ENCODE assay signal across 2 cellular contexts in the genomic region with DNA sequence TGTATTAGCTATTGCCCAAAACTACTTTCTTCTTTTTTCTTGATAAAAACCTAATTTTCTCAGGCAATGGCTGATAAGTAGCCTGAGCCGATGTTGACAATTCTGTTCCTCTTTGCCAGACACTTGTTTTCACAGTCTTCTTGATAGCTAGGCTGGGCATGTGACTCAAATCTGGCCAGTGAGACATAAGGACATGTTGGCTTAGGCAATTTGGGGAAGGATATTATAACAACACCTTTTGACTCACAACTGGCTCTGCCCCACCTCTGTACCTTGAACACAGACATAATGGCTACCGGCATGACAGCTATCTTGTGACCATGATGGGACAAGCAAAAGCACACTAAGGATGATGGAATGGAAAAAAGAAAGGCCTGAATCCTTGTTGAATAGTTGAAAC.
TF ChIP-seq lines count a peak whose summit lies in the region.

No MANE protein-coding gene starts in this region.

TF ChIP-seq in HEK293, 187 proteins besides CTCF, POLR2A, EP300 and RAD21:
- TF ChIP-seq ZNF121 (tag by site-specific recombination; IDR thresholded peaks at IDR 0.05) = no peak
- TF ChIP-seq, protein P1, sequence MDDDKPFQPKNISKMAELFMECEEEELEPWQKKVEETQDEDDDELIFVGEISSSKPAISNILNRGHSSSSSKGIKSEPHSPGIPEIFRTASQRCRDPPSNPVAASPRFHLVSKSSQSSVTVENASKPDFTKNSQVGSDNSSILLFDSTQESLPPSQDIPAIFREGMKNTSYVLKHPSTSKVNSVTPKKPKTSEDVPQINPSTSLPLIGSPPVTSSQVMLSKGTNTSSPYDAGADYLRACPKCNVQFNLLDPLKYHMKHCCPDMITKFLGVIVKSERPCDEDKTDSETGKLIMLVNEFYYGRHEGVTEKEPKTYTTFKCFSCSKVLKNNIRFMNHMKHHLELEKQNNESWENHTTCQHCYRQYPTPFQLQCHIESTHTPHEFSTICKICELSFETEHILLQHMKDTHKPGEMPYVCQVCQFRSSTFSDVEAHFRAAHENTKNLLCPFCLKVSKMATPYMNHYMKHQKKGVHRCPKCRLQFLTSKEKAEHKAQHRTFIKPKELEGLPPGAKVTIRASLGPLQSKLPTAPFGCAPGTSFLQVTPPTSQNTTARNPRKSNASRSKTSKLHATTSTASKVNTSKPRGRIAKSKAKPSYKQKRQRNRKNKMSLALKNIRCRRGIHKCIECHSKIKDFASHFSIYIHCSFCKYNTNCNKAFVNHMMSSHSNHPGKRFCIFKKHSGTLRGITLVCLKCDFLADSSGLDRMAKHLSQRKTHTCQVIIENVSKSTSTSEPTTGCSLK (tag by site-specific recombination; IDR thresholded peaks at IDR 0.05) = no peak
- TF ChIP-seq ZNF585B (tag by site-specific recombination; IDR thresholded peaks at IDR 0.05) = peak; percentile 38; the same call in 1 of the 2 replicates
TF ChIP-seq in HEK293: peak in this region for 1.

TF ChIP-seq in GM12878, 131 proteins besides CTCF, POLR2A, EP300 and RAD21:
- TF ChIP-seq, protein P2, sequence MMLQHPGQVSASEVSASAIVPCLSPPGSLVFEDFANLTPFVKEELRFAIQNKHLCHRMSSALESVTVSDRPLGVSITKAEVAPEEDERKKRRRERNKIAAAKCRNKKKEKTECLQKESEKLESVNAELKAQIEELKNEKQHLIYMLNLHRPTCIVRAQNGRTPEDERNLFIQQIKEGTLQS (IDR thresholded peaks at IDR 0.05; ENCODE audit: borderline replicate concordance, extremely low read depth, low read depth, low read length) = no peak
- TF ChIP-seq ZNF217 (IDR thresholded peaks at IDR 0.05) (no peak), MYC (IDR thresholded peaks at IDR 0.05; ENCODE audit: insufficient read depth, insufficient read length, insufficient replicate concordance, low read length, severe bottlenecking) (no peak), NR2F1 (conservative IDR thresholded peaks at IDR 0.05) (no peak), PML (IDR thresholded peaks at IDR 0.05; ENCODE audit: low read length) (no peak), WRNIP1 (IDR thresholded peaks at IDR 0.05; ENCODE audit: borderline replicate concordance, low read depth, low read length) (no peak), GABPA (IDR thresholded peaks at IDR 0.05; ENCODE audit: low read depth) (no peak), FOXK2 (IDR thresholded peaks at IDR 0.05) (no peak), STAT3 (IDR thresholded peaks at IDR 0.05; ENCODE audit: low read depth, low read length) (no peak), CREB1 (IDR thresholded peaks at IDR 0.05; ENCODE audit: low read depth) (no peak)
- TF ChIP-seq, protein P3, sequence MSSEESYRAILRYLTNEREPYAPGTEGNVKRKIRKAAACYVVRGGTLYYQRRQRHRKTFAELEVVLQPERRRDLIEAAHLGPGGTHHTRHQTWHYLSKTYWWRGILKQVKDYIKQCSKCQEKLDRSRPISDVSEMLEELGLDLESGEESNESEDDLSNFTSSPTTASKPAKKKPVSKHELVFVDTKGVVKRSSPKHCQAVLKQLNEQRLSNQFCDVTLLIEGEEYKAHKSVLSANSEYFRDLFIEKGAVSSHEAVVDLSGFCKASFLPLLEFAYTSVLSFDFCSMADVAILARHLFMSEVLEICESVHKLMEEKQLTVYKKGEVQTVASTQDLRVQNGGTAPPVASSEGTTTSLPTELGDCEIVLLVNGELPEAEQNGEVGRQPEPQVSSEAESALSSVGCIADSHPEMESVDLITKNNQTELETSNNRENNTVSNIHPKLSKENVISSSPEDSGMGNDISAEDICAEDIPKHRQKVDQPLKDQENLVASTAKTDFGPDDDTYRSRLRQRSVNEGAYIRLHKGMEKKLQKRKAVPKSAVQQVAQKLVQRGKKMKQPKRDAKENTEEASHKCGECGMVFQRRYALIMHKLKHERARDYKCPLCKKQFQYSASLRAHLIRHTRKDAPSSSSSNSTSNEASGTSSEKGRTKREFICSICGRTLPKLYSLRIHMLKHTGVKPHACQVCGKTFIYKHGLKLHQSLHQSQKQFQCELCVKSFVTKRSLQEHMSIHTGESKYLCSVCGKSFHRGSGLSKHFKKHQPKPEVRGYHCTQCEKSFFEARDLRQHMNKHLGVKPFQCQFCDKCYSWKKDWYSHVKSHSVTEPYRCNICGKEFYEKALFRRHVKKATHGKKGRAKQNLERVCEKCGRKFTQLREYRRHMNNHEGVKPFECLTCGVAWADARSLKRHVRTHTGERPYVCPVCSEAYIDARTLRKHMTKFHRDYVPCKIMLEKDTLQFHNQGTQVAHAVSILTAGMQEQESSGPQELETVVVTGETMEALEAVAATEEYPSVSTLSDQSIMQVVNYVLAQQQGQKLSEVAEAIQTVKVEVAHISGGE (CRISPR knock-in tag; IDR thresholded peaks at IDR 0.05) = no peak
- TF ChIP-seq, protein P4, sequence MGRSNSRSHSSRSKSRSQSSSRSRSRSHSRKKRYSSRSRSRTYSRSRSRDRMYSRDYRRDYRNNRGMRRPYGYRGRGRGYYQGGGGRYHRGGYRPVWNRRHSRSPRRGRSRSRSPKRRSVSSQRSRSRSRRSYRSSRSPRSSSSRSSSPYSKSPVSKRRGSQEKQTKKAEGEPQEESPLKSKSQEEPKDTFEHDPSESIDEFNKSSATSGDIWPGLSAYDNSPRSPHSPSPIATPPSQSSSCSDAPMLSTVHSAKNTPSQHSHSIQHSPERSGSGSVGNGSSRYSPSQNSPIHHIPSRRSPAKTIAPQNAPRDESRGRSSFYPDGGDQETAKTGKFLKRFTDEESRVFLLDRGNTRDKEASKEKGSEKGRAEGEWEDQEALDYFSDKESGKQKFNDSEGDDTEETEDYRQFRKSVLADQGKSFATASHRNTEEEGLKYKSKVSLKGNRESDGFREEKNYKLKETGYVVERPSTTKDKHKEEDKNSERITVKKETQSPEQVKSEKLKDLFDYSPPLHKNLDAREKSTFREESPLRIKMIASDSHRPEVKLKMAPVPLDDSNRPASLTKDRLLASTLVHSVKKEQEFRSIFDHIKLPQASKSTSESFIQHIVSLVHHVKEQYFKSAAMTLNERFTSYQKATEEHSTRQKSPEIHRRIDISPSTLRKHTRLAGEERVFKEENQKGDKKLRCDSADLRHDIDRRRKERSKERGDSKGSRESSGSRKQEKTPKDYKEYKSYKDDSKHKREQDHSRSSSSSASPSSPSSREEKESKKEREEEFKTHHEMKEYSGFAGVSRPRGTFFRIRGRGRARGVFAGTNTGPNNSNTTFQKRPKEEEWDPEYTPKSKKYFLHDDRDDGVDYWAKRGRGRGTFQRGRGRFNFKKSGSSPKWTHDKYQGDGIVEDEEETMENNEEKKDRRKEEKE (IDR thresholded peaks at IDR 0.05) = no peak
